In genomic region chr12:89289720-89290119, GRCh38 we compare ENCODE assay signal across 5 cellular contexts.
"Had no signal": no experiment of that assay in that cellular context is flagged by ENCODE, and none has a peak within 500 bp of the region (broad histone marks: within the 10 kb centered on the region; RNA-seq: fewer than 3 reads in every experiment).

No MANE protein-coding gene starts in this region.

- H3K4me3 ChIP-seq: GM23338, K562 had no signal

- H3K9me3 Mint-ChIP-seq: GM23338, H9 had no signal

- H3K4me1 Mint-ChIP-seq: H9 had no signal

- H3K27ac Mint-ChIP-seq: GM23338, H9 had no signal

- H3K4me3 Mint-ChIP-seq: GM23338, H9 had no signal

- ATAC-seq: GM23338, K562 had no signal

- H2AFZ ChIP-seq: GM23338 had no signal

- H3K4me2 ChIP-seq: GM23338 had no signal

- DNase-seq: H9, HCEC 1CT, IMR-90 had no signal
